In genomic region chr10:52682766-52683165, GRCh38 we compare ENCODE assay signal across 15 cellular contexts.
DNase-seq lines count a peak whose midpoint lies in the region; ATAC-seq, FAIRE-seq and TF ChIP-seq lines count a peak whose summit lies in the region.
"Had no signal": no experiment of that assay in that cellular context is flagged by ENCODE, and none has a peak within 500 bp of the region (broad histone marks: within the 10 kb centered on the region; RNA-seq: fewer than 3 reads in every experiment).

No MANE protein-coding gene starts in this region.

- CTCF ChIA-PET in CD8-positive, alpha-beta memory T cell (lab: Charles Lee) = no interaction called here

- no peak for FAIRE-seq in pancreas (lab: Jason Lieb, UNC)
- FAIRE-seq: GM12892 had no signal

- H3K27ac ChIP-seq in foreskin keratinocyte = no peak overlapping the region
- H3K27ac ChIP-seq in pancreas = no peak overlapping the region
- no peak overlapping the region for H3K27ac ChIP-seq in dorsolateral prefrontal cortex
- H3K27ac ChIP-seq in CD8-positive, alpha-beta memory T cell (ENCODE audit: low read depth, low read length) = no peak overlapping the region
- H3K27ac ChIP-seq: KMS-11, SJCRH30 had no signal

- WGBS in pancreas, 2 donors = 6 to 7% methylated on average over 1 of the region's 1 CpG

- no peaks in the 10 kb centered on the region for H3K27me3 ChIP-seq in foreskin keratinocyte
- H3K27me3 ChIP-seq in pancreas = no peaks in the 10 kb centered on the region
- H3K27me3 ChIP-seq in dorsolateral prefrontal cortex = no peaks in the 10 kb centered on the region
- no peaks in the 10 kb centered on the region for H3K27me3 ChIP-seq in CD8-positive, alpha-beta memory T cell (ENCODE audit: insufficient read depth, low read length, poor library complexity, severe bottlenecking)
- H3K27me3 ChIP-seq: SJCRH30 had no signal

- H3K4me3 ChIP-seq in pancreas = no peak overlapping the region
- no peak overlapping the region for H3K4me3 ChIP-seq in dorsolateral prefrontal cortex
- H3K4me3 ChIP-seq in CD8-positive, alpha-beta memory T cell (ENCODE audit: low read length) = no peak overlapping the region
- H3K4me3 ChIP-seq: SJCRH30 had no signal

- no peaks in the 10 kb centered on the region for H3K36me3 ChIP-seq in pancreas
- H3K36me3 ChIP-seq in CD8-positive, alpha-beta memory T cell (ENCODE audit: insufficient read depth, low read length) = no peaks in the 10 kb centered on the region
- H3K36me3 ChIP-seq: SJCRH30 had no signal

- H3K27ac Mint-ChIP-seq in CD8-positive, alpha-beta memory T cell = no peak overlapping the region

- H3K9me3 Mint-ChIP-seq in CD8-positive, alpha-beta memory T cell = peaks cover 5 to 17% (median 12%) of the 10 kb centered on the region in 5 donors

- H3K4me1 Mint-ChIP-seq in CD8-positive, alpha-beta memory T cell = no peaks in the 10 kb centered on the region

- POLR2A ChIA-PET in CD8-positive, alpha-beta memory T cell (lab: Charles Lee) = no interaction called here

- H3K9me3 ChIP-seq in pancreas = no peaks in the 10 kb centered on the region
- no peaks in the 10 kb centered on the region for H3K9me3 ChIP-seq in CD8-positive, alpha-beta memory T cell (ENCODE audit: low read length)
- H3K9me3 ChIP-seq: SJCRH30 had no signal

- H3K4me1 ChIP-seq in foreskin keratinocyte (peaks cover 5% of the 10 kb centered on the region), pancreas (no peaks in the 10 kb centered on the region)
- H3K4me1 ChIP-seq in CD8-positive, alpha-beta memory T cell (ENCODE audit: insufficient read depth, low read length) = no peaks in the 10 kb centered on the region
- H3K4me1 ChIP-seq: SJCRH30 had no signal

- no peaks in the 10 kb centered on the region for H3K27me3 Mint-ChIP-seq in CD8-positive, alpha-beta memory T cell

- peak; percentile 14 for DNase-seq in HPDE6-E6E7 (ENCODE audit: extremely low spot score)
- peak; percentile 26 for DNase-seq in NCI-H1048 (lab: John Stamatoyannopoulos, UW)
- peak; percentile 25 to 74 for DNase-seq in foreskin keratinocyte
- peak in 1 of 6 donors; percentile 16 for DNase-seq in pancreas
- no peak for DNase-seq in dorsolateral prefrontal cortex
- no peak for DNase-seq in GM19238 (ENCODE audit: insufficient read length, low spot score)
- DNase-seq in CD8-positive, alpha-beta memory T cell = no peak
- DNase-seq: GDM1, GOT3, NCI-H187 treated with DMSO at 0.1 percent for 48 hours, NCI-H510A, SJCRH30 had no signal

- TF ChIP-seq CTCF in foreskin keratinocyte (conservative IDR thresholded peaks at IDR 0.05) (no peak), pancreas (IDR thresholded peaks at IDR 0.05) (no peak), dorsolateral prefrontal cortex (IDR thresholded peaks at IDR 0.05 in 54 of 56, conservative IDR thresholded peaks at IDR 0.05 in 2 of 56; ENCODE audit: low read depth in 1 of 56, partially characterized antibody in 56 of 56) (no peak)

- no peaks in the 10 kb centered on the region for H3K36me3 Mint-ChIP-seq in CD8-positive, alpha-beta memory T cell

- intact Hi-C loops in pancreas (cut with DNase I) (no loop called here), dorsolateral prefrontal cortex (cut with DNase I) (no loop called here)

- ATAC-seq in foreskin keratinocyte (peak; percentile 39), pancreas (peak in 3 of 4 donors; percentile 30 to 81 (median 42)), GM19455 (IDR thresholded peaks at IDR 0.05; ENCODE audit: unreplicated experiment) (no peak)

- no peak overlapping the region for H3K4me3 Mint-ChIP-seq in CD8-positive, alpha-beta memory T cell

Comparison
In these comparisons a context has a peak if more than half of its experiments do, and no peak if none do; other contexts are left out.
1. DNase-seq: peak in HPDE6-E6E7 (single experiment), NCI-H1048 (single experiment) and foreskin keratinocyte (2 of 2); none in dorsolateral prefrontal cortex (0 of 10), GM19238 (single experiment) and CD8-positive, alpha-beta memory T cell (0 of 5).